Comparison of ENCODE assay signal across 21 cellular contexts in genomic region chr1:226577401-226578180, GRCh38. TPM values are rescaled to one million over a fixed set of nuclear protein-coding genes. Genes with fewer than 3 reads are reported as not detected.
"Had no signal": no experiment of that assay in that cellular context is flagged by ENCODE, and none has a peak within 500 bp of the region (broad histone marks: within the 10 kb centered on the region; RNA-seq: fewer than 3 reads in every experiment).

No MANE protein-coding gene starts in this region.

- H3K9me3 Mint-ChIP-seq: activated CD4-positive, alpha-beta memory T cell treated with anti-CD3 and anti-CD28 coated beads, Interleukin-2, amount 10 ng/mL, durations not matched to agents 7 days and 5 days; activated CD4-positive, alpha-beta T cell treated with anti-CD3 and anti-CD28 coated beads, Interleukin-2, amount 10 ng/mL, durations not matched to agents 24 days and 14 days; activated naive CD4-positive, alpha-beta T cell treated with anti-CD3 and anti-CD28 coated beads, Interleukin-2, amount 10 ng/mL, durations not matched to agents 7 days and 5 days; dendritic cell treated with granulocyte-macrophage colony-stimulating factor and Interleukin-4, amounts not matched to agents 40 ng/mL and 50 ng/mL, for 4 days; mesothelial cell of epicardium; naive thymus-derived CD8-positive, alpha-beta T cell had no signal

- H3K27me3 Mint-ChIP-seq: activated CD4-positive, alpha-beta T cell treated with anti-CD3 and anti-CD28 coated beads, Interleukin-2, amount 10 ng/mL, durations not matched to agents 24 days and 14 days; dendritic cell treated with granulocyte-macrophage colony-stimulating factor and Interleukin-4, amounts not matched to agents 40 ng/mL and 50 ng/mL, for 4 days had no signal

- H3K27ac Mint-ChIP-seq: activated CD4-positive, alpha-beta memory T cell treated with anti-CD3 and anti-CD28 coated beads, Interleukin-2, amount 10 ng/mL, durations not matched to agents 7 days and 5 days; activated CD4-positive, alpha-beta T cell treated with anti-CD3 and anti-CD28 coated beads, Interleukin-2, amount 10 ng/mL, durations not matched to agents 24 days and 14 days; activated naive CD4-positive, alpha-beta T cell treated with anti-CD3 and anti-CD28 coated beads, Interleukin-2, amount 10 ng/mL, durations not matched to agents 7 days and 5 days; dendritic cell treated with granulocyte-macrophage colony-stimulating factor and Interleukin-4, amounts not matched to agents 40 ng/mL and 50 ng/mL, for 4 days; mesothelial cell of epicardium; naive thymus-derived CD8-positive, alpha-beta T cell had no signal

- H3K36me3 ChIP-seq: pancreas, upper lobe of left lung had no signal

- H3K4me1 Mint-ChIP-seq: activated CD4-positive, alpha-beta memory T cell treated with anti-CD3 and anti-CD28 coated beads, Interleukin-2, amount 10 ng/mL, durations not matched to agents 7 days and 5 days; activated CD4-positive, alpha-beta T cell treated with anti-CD3 and anti-CD28 coated beads, Interleukin-2, amount 10 ng/mL, durations not matched to agents 24 days and 14 days; activated naive CD4-positive, alpha-beta T cell treated with anti-CD3 and anti-CD28 coated beads, Interleukin-2, amount 10 ng/mL, durations not matched to agents 7 days and 5 days; naive thymus-derived CD8-positive, alpha-beta T cell had no signal

- H3K36me3 Mint-ChIP-seq: activated naive CD4-positive, alpha-beta T cell treated with anti-CD3 and anti-CD28 coated beads, Interleukin-2, amount 10 ng/mL, durations not matched to agents 7 days and 5 days; mesothelial cell of epicardium; naive thymus-derived CD8-positive, alpha-beta T cell had no signal

- DNase-seq: activated CD4-positive, alpha-beta memory T cell treated with anti-CD3 and anti-CD28 coated beads, Interleukin-2, amount 10 ng/mL, durations not matched to agents 7 days and 5 days; activated CD4-positive, alpha-beta T cell treated with anti-CD3 and anti-CD28 coated beads, Interleukin-2, amount 10 ng/mL, durations not matched to agents 24 days and 14 days; activated effector memory CD4-positive, alpha-beta T cell treated with anti-CD3 and anti-CD28 coated beads, Interleukin-2, amount 50 U/mL, for 16 hours; activated naive CD4-positive, alpha-beta T cell treated with anti-CD3 and anti-CD28 coated beads, Interleukin-2, amount 10 ng/mL, durations not matched to agents 7 days and 5 days; effector CD8-positive, alpha-beta T cell; foreskin melanocyte; left ventricle myocardium superior; mammary epithelial cell; naive thymus-derived CD8-positive, alpha-beta T cell; pancreas; stimulated activated CD4-positive, alpha-beta T cell treated with anti-CD3 and anti-CD28 coated beads, Interleukin-2, amount 100 ng/mL, for 48 hours; stimulated activated CD8-positive, alpha-beta memory T cell treated with anti-CD3 and anti-CD28 coated beads, Interleukin-4, amount 100 ng/mL, for 48 hours; stimulated activated naive CD4-positive, alpha-beta T cell; upper lobe of left lung had no signal

- ATAC-seq: activated CD4-positive, CD25-positive, alpha-beta regulatory T cell treated with anti-CD3 and anti-CD28 coated beads, Interleukin-2, amount 50 U/mL, for 24 hours; left ventricle myocardium superior; naive thymus-derived CD8-positive, alpha-beta T cell; pancreas; sciatic nerve had no signal

- H3K4me3 ChIP-seq: hepatocyte, pancreas, smooth muscle cell, upper lobe of left lung had no signal

- H3K4me3 Mint-ChIP-seq: activated CD4-positive, alpha-beta memory T cell treated with anti-CD3 and anti-CD28 coated beads, Interleukin-2, amount 10 ng/mL, durations not matched to agents 7 days and 5 days; activated CD4-positive, alpha-beta T cell treated with anti-CD3 and anti-CD28 coated beads, Interleukin-2, amount 10 ng/mL, durations not matched to agents 24 days and 14 days; activated naive CD4-positive, alpha-beta T cell treated with anti-CD3 and anti-CD28 coated beads, Interleukin-2, amount 10 ng/mL, durations not matched to agents 7 days and 5 days; dendritic cell treated with granulocyte-macrophage colony-stimulating factor and Interleukin-4, amounts not matched to agents 40 ng/mL and 50 ng/mL, for 4 days; mesothelial cell of epicardium; naive thymus-derived CD8-positive, alpha-beta T cell had no signal

- H3K27me3 ChIP-seq: hepatocyte, pancreas, upper lobe of left lung had no signal

RNA-seq across cellular contexts. Expression of gene STUM, which starts 29.0 kb away (rescaled TPM):
- total RNA-seq: activated CD4-positive, alpha-beta memory T cell treated with anti-CD3 and anti-CD28 coated beads, Interleukin-2, amount 10 ng/mL, durations not matched to agents 7 days and 5 days; activated CD4-positive, alpha-beta T cell treated with anti-CD3 and anti-CD28 coated beads, Interleukin-2, amount 10 ng/mL, durations not matched to agents 24 days and 14 days; T-helper 2 cell treated with Interferon-gamma antibody and Interleukin-4, amounts not matched to agents 100 ng/mL and 5 ng/mL, for 36 hours had no signal
- polyA plus RNA-seq: hepatocyte; mammary epithelial cell; naive thymus-derived CD8-positive, alpha-beta T cell; smooth muscle cell had no signal
